ENCODE assay signal across 16 cellular contexts in the genomic region with DNA sequence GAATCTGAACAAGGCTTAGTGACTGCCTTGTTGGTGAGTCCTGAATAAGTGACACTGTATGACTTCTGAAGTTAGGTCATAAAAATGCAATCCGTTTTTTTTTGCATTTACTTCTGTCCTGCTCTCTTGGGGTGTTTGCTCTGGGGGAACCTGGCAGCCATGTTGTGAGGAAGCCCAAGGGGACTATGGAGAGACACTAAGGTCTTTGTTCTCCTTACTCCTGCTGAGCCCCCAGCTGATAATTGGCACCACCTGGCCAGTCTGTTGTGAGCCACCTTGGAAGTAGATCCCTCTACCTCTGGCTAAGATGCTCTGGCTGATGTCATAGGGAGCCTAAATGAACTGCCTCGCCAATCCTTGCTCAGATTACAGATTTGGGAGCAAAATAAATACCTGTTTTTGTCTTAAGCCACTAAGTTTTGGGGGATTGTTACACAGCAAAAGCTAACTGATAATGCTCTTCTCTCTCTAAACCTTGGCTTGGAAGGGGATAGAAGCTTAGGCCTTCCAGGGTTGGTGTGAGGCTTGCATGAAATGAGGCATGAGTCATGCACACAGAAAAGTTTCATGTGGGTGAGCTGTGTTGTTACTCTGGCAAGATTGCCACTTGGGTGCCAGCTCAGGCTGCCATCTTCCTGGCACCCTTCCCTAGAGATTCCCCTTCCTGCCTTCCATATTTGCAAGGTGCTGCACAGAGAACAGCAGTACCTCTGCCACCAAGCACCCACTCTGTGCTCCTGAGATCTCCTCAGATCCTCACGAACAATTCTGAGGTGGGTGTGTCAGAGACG. TPM values are rescaled to one million over a fixed set of nuclear protein-coding genes. Genes with fewer than 3 reads are reported as not detected.
A peak's percentile ranks its signal among the peaks of the same experiment; 100 is the strongest.
DNase-seq lines count a peak whose midpoint lies in the region; ATAC-seq, FAIRE-seq and TF ChIP-seq lines count a peak whose summit lies in the region.
"Had no signal": no experiment of that assay in that cellular context is flagged by ENCODE, and none has a peak within 500 bp of the region (broad histone marks: within the 10 kb centered on the region; RNA-seq: fewer than 3 reads in every experiment).

No MANE protein-coding gene starts in this region.

- no peak overlapping the region for H3K4me3 Mint-ChIP-seq in effector memory CD8-positive, alpha-beta T cell

- TF ChIP-seq CTCF in HEK293 (tag by site-specific recombination; IDR thresholded peaks at IDR 0.05): no peak

- no peak for ATAC-seq in effector memory CD8-positive, alpha-beta T cell (replicated peaks)
- no peak for ATAC-seq in HG02678 (IDR thresholded peaks at IDR 0.05; ENCODE audit: unreplicated experiment)
- ATAC-seq in HG02981 (IDR thresholded peaks at IDR 0.05; ENCODE audit: unreplicated experiment): no peak

- FAIRE-seq in GM12891 (lab: Jason Lieb, UNC): peak; percentile 48
- FAIRE-seq: H54 had no signal

- peaks cover 14 to 24% of the 10 kb centered on the region in 2 donors for H3K4me1 Mint-ChIP-seq in effector memory CD8-positive, alpha-beta T cell (ENCODE audit: low read depth in 2 of 2)

- H3K36me3 Mint-ChIP-seq in effector memory CD8-positive, alpha-beta T cell (ENCODE audit: insufficient read depth): peaks cover 3% of the 10 kb centered on the region

- TF ChIP-seq POLR2A in GM12891 (IDR thresholded peaks at IDR 0.05; ENCODE audit: low read depth, low read length): no peak

- no peaks in the 10 kb centered on the region for H3K27me3 Mint-ChIP-seq in effector memory CD8-positive, alpha-beta T cell
- H3K27me3 Mint-ChIP-seq: CD8-positive, alpha-beta memory T cell had no signal

- H3K4me3 ChIP-seq in HEK293 (ENCODE audit: low read depth, low read length): no peak overlapping the region
- H3K4me3 ChIP-seq: BLaER1 treated with 17β-estradiol and CSF1 and Interleukin-3, amounts not matched to agents 10 nM and 100 nM had no signal

- no peaks in the 10 kb centered on the region for H3K4me1 ChIP-seq in HEK293 (ENCODE audit: control insufficient read depth, insufficient read depth, low read length)

- no peaks in the 10 kb centered on the region for H3K9me3 ChIP-seq in HEK293 (ENCODE audit: control insufficient read depth, insufficient read depth, low read depth, low read length)

- POLR2A ChIA-PET in HEK293 (lab: Yijun Ruan, JAX): interaction anchor here (0.6 kb wide), 1 partner anchor 1282 kb away, joined by 5 read pairs; no protein-coding TSS in a partner anchor

- DNase-seq in GM12891 (ENCODE audit: insufficient read length, low spot score): no peak
- DNase-seq in effector memory CD8-positive, alpha-beta T cell: no peak
- DNase-seq in renal cortical epithelial cell (ENCODE audit: low read depth): peak; percentile 6
- DNase-seq in SHP77 treated with DMSO at 0.1 percent for 48 hours (lab: John Stamatoyannopoulos, UW): no peak
- DNase-seq: CD8-positive, alpha-beta memory T cell; DMS53; MV-4-11; NCI-H1694 treated with DMSO at 0.1 percent for 48 hours; NCI-H510A; NCI-H774; RPMI8226 had no signal

- peak overlapping the region; percentile 38 to 78 for H3K27ac Mint-ChIP-seq in effector memory CD8-positive, alpha-beta T cell

- peaks cover 0 to 7% of the 10 kb centered on the region in 2 experiments; a peak in 1 of 3 replicates for H3K36me3 ChIP-seq in HEK293 (ENCODE audit: control insufficient read depth in 2 of 2, insufficient read depth in 1 of 2, low read length in 2 of 2)

- CTCF ChIA-PET in HEK293 (lab: Yijun Ruan, JAX): interaction anchor here (0.6 kb wide), 1 partner anchor 28 kb away, joined by 3 read pairs; no protein-coding TSS in a partner anchor

- no peak overlapping the region for H3K27ac ChIP-seq in HEK293 (ENCODE audit: extremely low read depth, low read depth, low read length)
- H3K27ac ChIP-seq: BLaER1 treated with 17β-estradiol and CSF1 and Interleukin-3, amounts not matched to agents 10 nM and 100 nM had no signal

- no peaks in the 10 kb centered on the region for H3K9me3 Mint-ChIP-seq in effector memory CD8-positive, alpha-beta T cell

TF ChIP-seq in GM12891, 5 proteins besides CTCF, POLR2A, EP300 and RAD21:
- TF ChIP-seq TAF1 (IDR thresholded peaks at IDR 0.05; ENCODE audit: low read depth, low read length) (no peak), POLR2AphosphoS5 (IDR thresholded peaks at IDR 0.05; ENCODE audit: low read depth, low read length) (no peak), SPI1 (IDR thresholded peaks at IDR 0.05; ENCODE audit: low read depth, low read length) (no peak), POU2F2 (IDR thresholded peaks at IDR 0.05; ENCODE audit: low read depth, low read length) (no peak), PAX5 (IDR thresholded peaks at IDR 0.05; ENCODE audit: insufficient read depth, low read length, severe bottlenecking) (no peak)

TF ChIP-seq in HEK293, 187 proteins besides CTCF, POLR2A, EP300 and RAD21:
- TF ChIP-seq ZBTB1 (tag by site-specific recombination; IDR thresholded peaks at IDR 0.05) (no peak), YY1 (tag by site-specific recombination; IDR thresholded peaks at IDR 0.05) (0 out of 2 replicates have a peak, but pooled peaks have one; percentile 14), RBAK (tag by site-specific recombination; IDR thresholded peaks at IDR 0.05) (peak; percentile 83; the same call in 1 of the 2 replicates), GLIS1 (tag by site-specific recombination; IDR thresholded peaks at IDR 0.05) (peak; percentile 52; the same call in 1 of the 2 replicates), ZNF514 (tag by site-specific recombination; IDR thresholded peaks at IDR 0.05) (no peak), ZNF19 (tag by site-specific recombination; IDR thresholded peaks at IDR 0.05; ENCODE audit: low read depth) (no peak)

RNA-seq across cellular contexts. Expression of a gene that starts 10.1 kb away (rescaled TPM):
- 8.6 TPM for polyA plus RNA-seq in GM12891 (2012; ENCODE audit: low read depth, missing spikeins)
- 0.87 and 6.8 TPM in 2 replicates for total RNA-seq in renal cortical epithelial cell

RNA-seq across cellular contexts. Expression of a gene that starts 10.4 kb away (rescaled TPM):
- 44.4 TPM for polyA plus RNA-seq in GM12891 (2012; ENCODE audit: low read depth, missing spikeins)
- 0.20 and 0.52 TPM in 2 replicates for total RNA-seq in renal cortical epithelial cell

RNA-seq across cellular contexts. Expression of a gene that starts 27.9 kb away (rescaled TPM):
- polyA plus RNA-seq in GM12891 (2012; ENCODE audit: low read depth, missing spikeins): 0.86 TPM
- total RNA-seq in renal cortical epithelial cell: 57.4 and 121 TPM in 2 replicates

RNA-seq across cellular contexts. Expression of a gene that starts 32.4 kb away (rescaled TPM):
- 34.7 TPM for polyA plus RNA-seq in GM12891 (2012; ENCODE audit: low read depth, missing spikeins)
- total RNA-seq in renal cortical epithelial cell: 53.0 and 161 TPM in 2 replicates

RNA-seq across cellular contexts. Expression of a gene that starts 38.8 kb away (rescaled TPM):
- polyA plus RNA-seq in GM12891 (2012; ENCODE audit: low read depth, missing spikeins): 64.1 TPM
- 7.4 and 30.9 TPM in 2 replicates for total RNA-seq in renal cortical epithelial cell
